Comparison of ENCODE assay signal across 33 cellular contexts in the genomic region with DNA sequence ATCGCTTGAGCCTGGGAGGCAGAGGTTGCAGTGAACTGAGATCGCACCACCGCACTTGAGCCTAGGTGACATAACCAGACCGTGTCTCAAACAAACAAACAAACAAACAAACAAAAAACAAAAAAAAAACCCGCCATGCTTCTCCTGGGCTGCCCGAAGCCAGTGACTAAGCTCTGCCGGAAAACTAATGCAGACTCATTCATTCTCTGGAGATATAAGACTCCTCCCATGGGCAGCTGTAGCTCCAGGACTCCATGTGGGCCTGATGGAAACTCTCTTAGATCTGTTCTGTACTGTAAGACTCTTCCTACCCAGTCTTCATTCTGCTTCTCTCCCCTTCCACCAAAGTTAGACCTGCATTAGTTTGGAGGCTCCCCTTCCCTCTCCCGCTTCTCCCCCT. TPM values are rescaled to one million over a fixed set of nuclear protein-coding genes. Genes with fewer than 3 reads are reported as not detected.
"Had no signal": no experiment of that assay in that cellular context is flagged by ENCODE, and none has a peak within 500 bp of the region (broad histone marks: within the 10 kb centered on the region; RNA-seq: fewer than 3 reads in every experiment).

No MANE protein-coding gene starts in this region.

- H3K27ac Mint-ChIP-seq: activated naive CD8-positive, alpha-beta T cell treated with anti-CD3 and anti-CD28 coated beads, Interleukin-2, amount 10 ng/mL, durations not matched to agents 7 days and 5 days; brain; immature natural killer cell; mesothelial cell of epicardium; nephron progenitor cell; progenitor cell of endocrine pancreas; stimulated activated naive CD8-positive, alpha-beta T cell treated with anti-CD3 and anti-CD28 coated beads, Interleukin-15, Interleukin-2, amounts not matched to agents 100 ng/mL and 50 ng/mL, for 24 hours had no signal

- H3K9me3 ChIP-seq: ascending aorta, colonic mucosa, neutrophil, ovary, upper lobe of left lung had no signal

- ATAC-seq: left colon, sciatic nerve had no signal

- H3K4me1 ChIP-seq: ascending aorta, colonic mucosa, upper lobe of left lung had no signal

- H3K36me3 Mint-ChIP-seq: activated naive CD8-positive, alpha-beta T cell treated with anti-CD3 and anti-CD28 coated beads, Interleukin-2, amount 10 ng/mL, durations not matched to agents 7 days and 5 days; immature natural killer cell; mesothelial cell of epicardium; naive B cell had no signal

- H3K36me3 ChIP-seq: ascending aorta, cardiac muscle cell, colonic mucosa, neutrophil, ovary, upper lobe of left lung had no signal

- H3K27me3 Mint-ChIP-seq: brain had no signal

- H3K4me3 ChIP-seq: ascending aorta, cardiac muscle cell, colonic mucosa, ovary, skin epidermis, upper lobe of left lung had no signal

- H3K27ac ChIP-seq: ascending aorta, cardiac muscle cell, colonic mucosa, epithelial cell of prostate, neutrophil, ovary, skin epidermis, upper lobe of left lung, VCaP had no signal

- H3K4me1 Mint-ChIP-seq: activated naive CD8-positive, alpha-beta T cell treated with anti-CD3 and anti-CD28 coated beads, Interleukin-2, amount 10 ng/mL, durations not matched to agents 7 days and 5 days; immature natural killer cell; mesothelial cell of epicardium had no signal

- H3K27me3 ChIP-seq: ascending aorta, cardiac muscle cell, colonic mucosa, ovary, upper lobe of left lung had no signal

- H3K4me3 Mint-ChIP-seq: activated naive CD8-positive, alpha-beta T cell treated with anti-CD3 and anti-CD28 coated beads, Interleukin-2, amount 10 ng/mL, durations not matched to agents 7 days and 5 days; brain; immature natural killer cell; mesothelial cell of epicardium; nephron progenitor cell; stimulated activated naive CD8-positive, alpha-beta T cell treated with anti-CD3 and anti-CD28 coated beads, Interleukin-15, Interleukin-2, amounts not matched to agents 100 ng/mL and 50 ng/mL, for 24 hours had no signal

- DNase-seq: activated CD4-positive, alpha-beta T cell treated with anti-CD3 and anti-CD28 coated beads for 48 hours; activated CD4-positive, alpha-beta T cell treated with anti-CD3 and anti-CD28 coated beads, Interleukin-2, amount 50 U/mL, for 48 hours; activated CD8-positive, alpha-beta memory T cell treated with anti-CD3 and anti-CD28 coated beads for 24 hours; activated effector memory CD4-positive, alpha-beta T cell treated with Interleukin-2 at 50 U/mL for 16 hours; activated naive CD4-positive, alpha-beta T cell treated with Interleukin-2 at 50 U/mL for 16 hours; activated naive CD8-positive, alpha-beta T cell treated with anti-CD3 and anti-CD28 coated beads, Interleukin-2, amount 10 ng/mL, durations not matched to agents 7 days and 5 days; cerebellar nuclear complex; colonic mucosa; effector CD8-positive, alpha-beta T cell; head of caudate nucleus; hippocampal formation; immature natural killer cell; kidney; left colon; naive B cell; nephron progenitor cell; ovary; retina; stimulated activated CD4-positive, alpha-beta T cell treated with anti-CD3 and anti-CD28 coated beads, Interleukin-12 subunit alpha, Interleukin-12 subunit beta, amount 100 ng/mL, for 4 hours; stimulated activated CD4-positive, alpha-beta T cell treated with anti-CD3 and anti-CD28 coated beads, Interleukin-4, amount 100 ng/mL, for 1 hour; substantia nigra; upper lobe of left lung had no signal

RNA-seq across cellular contexts. Expression of gene GLDC, which starts 11.1 kb away (rescaled TPM):
- total RNA-seq: activated naive CD8-positive, alpha-beta T cell treated with anti-CD3 and anti-CD28 coated beads, Interleukin-2, amount 10 ng/mL, durations not matched to agents 7 days and 5 days had no signal
